In genomic region chr12:83856803-83857202, GRCh38 we compare ENCODE assay signal across 9 cellular contexts.
"Had no signal": no experiment of that assay in that cellular context is flagged by ENCODE, and none has a peak within 500 bp of the region (broad histone marks: within the 10 kb centered on the region; RNA-seq: fewer than 3 reads in every experiment).

No MANE protein-coding gene starts in this region.

- H3K4me3 Mint-ChIP-seq: GM23338, H9, HFFc6 had no signal

- FAIRE-seq: H1, H54, K562 had no signal

- DNase-seq: H9, HCEC 1CT, HFFc6, IMR-90 had no signal

- H3K27ac Mint-ChIP-seq: GM23338, H9, HFFc6 had no signal

- H3K27ac ChIP-seq: HL-60 had no signal

- H3K4me3 ChIP-seq: GM23338, K562 had no signal
